ENCODE assay signal across 19 cellular contexts in the genomic region with DNA sequence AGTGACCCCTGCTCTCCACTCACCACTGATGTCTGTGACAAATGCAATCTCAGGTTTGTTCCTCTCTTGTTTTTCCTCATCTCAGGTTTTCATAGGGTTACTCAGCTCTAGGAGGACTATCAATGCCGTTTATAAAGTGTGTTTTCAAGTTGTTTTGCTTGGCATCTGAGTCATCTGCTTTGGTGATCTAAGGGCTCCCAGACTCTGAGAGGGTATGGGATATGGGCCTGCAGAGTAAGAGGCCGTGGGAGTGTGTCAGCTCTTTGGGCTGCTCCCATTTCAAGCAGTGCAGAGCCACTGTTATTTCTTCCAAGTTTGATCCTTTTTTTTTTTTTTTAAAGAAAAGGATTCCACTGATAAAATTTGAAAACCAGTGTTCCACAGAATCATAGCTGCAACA. TPM values are rescaled to one million over a fixed set of nuclear protein-coding genes. Genes with fewer than 3 reads are reported as not detected.
A peak's percentile ranks its signal among the peaks of the same experiment; 100 is the strongest.
DNase-seq lines count a peak whose midpoint lies in the region; ATAC-seq and TF ChIP-seq lines count a peak whose summit lies in the region.
"Had no signal": no experiment of that assay in that cellular context is flagged by ENCODE, and none has a peak within 500 bp of the region (broad histone marks: within the 10 kb centered on the region; RNA-seq: fewer than 3 reads in every experiment).

No MANE protein-coding gene starts in this region.

- peaks cover 47% of the 10 kb centered on the region for H3K36me3 Mint-ChIP-seq in activated CD4-positive, alpha-beta T cell treated with anti-CD3 and anti-CD28 coated beads for 36 hours (ENCODE audit: low read depth)

- no peak overlapping the region for H3K4ac ChIP-seq in mesenchymal stem cell (ENCODE audit: low read depth in 1 of 2, low read length in 2 of 2)

- H3K27ac ChIP-seq in mesenchymal stem cell (ENCODE audit: low read length, poor library complexity, severe bottlenecking) (peak overlapping the region; percentile 30), uterus (peak overlapping the region; percentile 23 to 61)
- H3K27ac ChIP-seq: 22Rv1, prostate gland, SJSA1, upper lobe of right lung had no signal

- H3K4me3 Mint-ChIP-seq in activated CD4-positive, alpha-beta T cell treated with anti-CD3 and anti-CD28 coated beads for 36 hours, result no peak overlapping the region
- H3K4me3 Mint-ChIP-seq: activated CD4-positive, alpha-beta memory T cell treated with anti-CD3 and anti-CD28 coated beads for 36 hours; activated T-helper 17 cell treated with anti-CD3 and anti-CD28 coated beads, Interleukin-2, amount 50 U/mL, for 72 hours had no signal

- H3K27ac Mint-ChIP-seq in activated CD4-positive, alpha-beta T cell treated with anti-CD3 and anti-CD28 coated beads for 36 hours, result peak overlapping the region; percentile 43
- H3K27ac Mint-ChIP-seq: activated CD4-positive, alpha-beta memory T cell treated with anti-CD3 and anti-CD28 coated beads for 36 hours; activated T-helper 17 cell treated with anti-CD3 and anti-CD28 coated beads, Interleukin-2, amount 50 U/mL, for 72 hours had no signal

- H3K4me3 ChIP-seq in mesenchymal stem cell (ENCODE audit: insufficient read depth in 1 of 2, low read depth in 1 of 2, low read length in 2 of 2) (peak overlapping the region in 1 of 2 experiments; percentile 21), uterus (no peak overlapping the region)
- H3K4me3 ChIP-seq: prostate gland, SJSA1, upper lobe of right lung had no signal

- H3K9me3 Mint-ChIP-seq in activated CD4-positive, alpha-beta T cell treated with anti-CD3 and anti-CD28 coated beads for 36 hours (ENCODE audit: low read depth), result no peaks in the 10 kb centered on the region
- H3K9me3 Mint-ChIP-seq: activated CD4-positive, alpha-beta memory T cell treated with anti-CD3 and anti-CD28 coated beads for 36 hours; activated T-helper 17 cell treated with anti-CD3 and anti-CD28 coated beads, Interleukin-2, amount 50 U/mL, for 72 hours had no signal

- H2BK12ac ChIP-seq in mesenchymal stem cell (ENCODE audit: low read length in 2 of 2), result no peak overlapping the region

- H3K9me3 ChIP-seq in mesenchymal stem cell (ENCODE audit: control insufficient read depth, low read length) (no peaks in the 10 kb centered on the region), uterus (no peaks in the 10 kb centered on the region)
- H3K9me3 ChIP-seq: prostate gland, SJSA1, upper lobe of right lung had no signal

- H3K23ac ChIP-seq in mesenchymal stem cell (ENCODE audit: low read length in 2 of 2), result no peak overlapping the region

- H2BK5ac ChIP-seq in mesenchymal stem cell (ENCODE audit: low read depth, low read length, poor library complexity, severe bottlenecking), result no peak overlapping the region

- CTCF ChIA-PET in activated CD4-positive, alpha-beta T cell treated with anti-CD3 and anti-CD28 coated beads for 36 hours (lab: Charles Lee), result interaction anchor here (0.8 to 2.0 kb wide), 4 partner anchors 14 to 18 kb away, joined by 3 to 6 read pairs (median 4); no protein-coding TSS in a partner anchor

- H3K18ac ChIP-seq in mesenchymal stem cell (ENCODE audit: low read depth in 1 of 2, low read length in 2 of 2), result no peak overlapping the region

- no peak for TF ChIP-seq POLR2A in uterus (IDR thresholded peaks at IDR 0.05)

- H3K4me2 ChIP-seq in mesenchymal stem cell (ENCODE audit: low read length, poor library complexity, severe bottlenecking), result no peak overlapping the region

- H2AFZ ChIP-seq in mesenchymal stem cell (ENCODE audit: low read depth, low read length), result no peak overlapping the region

- DNase-seq in activated CD4-positive, alpha-beta T cell treated with anti-CD3 and anti-CD28 coated beads for 36 hours, result no peak
- no peak for DNase-seq in activated CD4-positive, alpha-beta T cell treated with anti-CD3 and anti-CD28 coated beads for 48 hours
- DNase-seq in fibroblast of gingiva (ENCODE audit: low read depth), result peak; percentile 49
- DNase-seq in mesenchymal stem cell, result peak; percentile 34
- no peak for DNase-seq in uterus
- no peak for DNase-seq in superior temporal gyrus (ENCODE audit: extremely low spot score)
- no peak for DNase-seq in NOMO-1 treated with dmso at 0.1 percent for 144 hours (lab: John Stamatoyannopoulos, UW; ENCODE audit: unreplicated experiment)
- DNase-seq: activated CD4-positive, alpha-beta memory T cell treated with anti-CD3 and anti-CD28 coated beads for 36 hours; aorta; MM.1S; NCI-H2081; stimulated activated CD4-positive, alpha-beta T cell treated with anti-CD3 and anti-CD28 coated beads, Interleukin-1b, Interleukin-23, amount 100 ng/mL, for 48 hours; stimulated activated CD8-positive, alpha-beta memory T cell treated with anti-CD3 and anti-CD28 coated beads, Interleukin-4, amount 100 ng/mL, for 48 hours; upper lobe of right lung had no signal

- H3K79me1 ChIP-seq in mesenchymal stem cell (replicated peaks; ENCODE audit: low read length, poor library complexity, severe bottlenecking), result peaks cover 9% of the 10 kb centered on the region

- H3K14ac ChIP-seq in mesenchymal stem cell (ENCODE audit: low read length in 2 of 2), result no peak overlapping the region

- H2BK120ac ChIP-seq in mesenchymal stem cell (ENCODE audit: low read depth, low read length), result no peak overlapping the region

- TF ChIP-seq CTCF in uterus (IDR thresholded peaks at IDR 0.05), result no peak

- H4K8ac ChIP-seq in mesenchymal stem cell (ENCODE audit: low read length), result peak overlapping the region; percentile 69

- no peak overlapping the region for H2AK5ac ChIP-seq in mesenchymal stem cell (ENCODE audit: low read length, severe bottlenecking)

- WGBS in mesenchymal stem cell, result 23% methylated on average over 1 of the region's 2 CpGs

- peak overlapping the region; percentile 76 for H3K9ac ChIP-seq in mesenchymal stem cell (ENCODE audit: low read length)

- no peak for ATAC-seq in activated CD4-positive, alpha-beta T cell treated with anti-CD3 and anti-CD28 coated beads for 36 hours
- ATAC-seq in HG03565 (IDR thresholded peaks at IDR 0.05; ENCODE audit: unreplicated experiment), result no peak
- ATAC-seq: activated T-helper 17 cell treated with anti-CD3 and anti-CD28 coated beads, Interleukin-2, amount 50 U/mL, for 72 hours; upper lobe of right lung had no signal

- H4K91ac ChIP-seq in mesenchymal stem cell (ENCODE audit: low read length), result no peak overlapping the region

- no peaks in the 10 kb centered on the region for H3K4me1 Mint-ChIP-seq in activated CD4-positive, alpha-beta T cell treated with anti-CD3 and anti-CD28 coated beads for 36 hours
- H3K4me1 Mint-ChIP-seq: activated T-helper 17 cell treated with anti-CD3 and anti-CD28 coated beads, Interleukin-2, amount 50 U/mL, for 72 hours had no signal

- H3K36me3 ChIP-seq in mesenchymal stem cell (ENCODE audit: control insufficient read depth in 1 of 2, insufficient read depth in 2 of 2, low read depth in 1 of 2, low read length in 2 of 2) (peaks cover 12 to 56% of the 10 kb centered on the region in 2 experiments), uterus (no peaks in the 10 kb centered on the region)
- H3K36me3 ChIP-seq: prostate gland had no signal

- no peaks in the 10 kb centered on the region for H3K27me3 Mint-ChIP-seq in activated CD4-positive, alpha-beta T cell treated with anti-CD3 and anti-CD28 coated beads for 36 hours
- H3K27me3 Mint-ChIP-seq: activated CD4-positive, alpha-beta memory T cell treated with anti-CD3 and anti-CD28 coated beads for 36 hours; activated T-helper 17 cell treated with anti-CD3 and anti-CD28 coated beads, Interleukin-2, amount 50 U/mL, for 72 hours had no signal

- POLR2A ChIA-PET in activated CD4-positive, alpha-beta T cell treated with anti-CD3 and anti-CD28 coated beads for 36 hours (lab: Charles Lee), result no interaction called here

- no peak overlapping the region for H2BK15ac ChIP-seq in mesenchymal stem cell (ENCODE audit: low read depth, poor library complexity, severe bottlenecking)

- H3K4me1 ChIP-seq in mesenchymal stem cell (ENCODE audit: control insufficient read depth, insufficient read depth, low read depth, low read length) (peaks cover 5% of the 10 kb centered on the region), uterus (no peaks in the 10 kb centered on the region)
- H3K4me1 ChIP-seq: prostate gland, upper lobe of right lung had no signal

- intact Hi-C loops in activated CD4-positive, alpha-beta T cell treated with anti-CD3 and anti-CD28 coated beads for 36 hours (cut with DNase I, micrococcal nuclease), result no loop called here
- intact Hi-C loops in uterus (cut with DNase I; ENCODE audit: low total_unique reads), result no loop called here

- no peaks in the 10 kb centered on the region for H3K27me3 ChIP-seq in mesenchymal stem cell (ENCODE audit: control insufficient read depth in 1 of 2, insufficient read depth in 1 of 2, low read length in 2 of 2)
- no peaks in the 10 kb centered on the region for H3K27me3 ChIP-seq in uterus
- H3K27me3 ChIP-seq: SJSA1, upper lobe of right lung had no signal

RNA-seq across cellular contexts. Expression of gene NNT, which starts 46.3 kb away (rescaled TPM):
- 10 to 100 TPM; 55.4 to 77.5 TPM for total RNA-seq in activated CD4-positive, alpha-beta T cell treated with anti-CD3 and anti-CD28 coated beads for 36 hours
- 28.1 TPM for polyA plus RNA-seq in mesenchymal stem cell (2013, experiment 1 of 2)
- polyA plus RNA-seq in mesenchymal stem cell (2013, experiment 2 of 2), result 28.1 TPM
- total RNA-seq in uterus, result 100 to 1,000 TPM in 1 of 4 donors, 10 to 100 TPM in 3; 25.3 to 112 (median 43.8) TPM

Comparison
In these comparisons a context has a peak if more than half of its experiments do, and no peak if none do; other contexts are left out.
1. DNase-seq: peak in fibroblast of gingiva (single experiment) and mesenchymal stem cell (single experiment); none in activated CD4-positive, alpha-beta T cell treated with anti-CD3 and anti-CD28 coated beads for 36 hours (single experiment), activated CD4-positive, alpha-beta T cell treated with anti-CD3 and anti-CD28 coated beads for 48 hours (single experiment), uterus (0 of 2), superior temporal gyrus (single experiment) and NOMO-1 treated with dmso at 0.1 percent for 144 hours (single experiment).